In the genomic region with DNA sequence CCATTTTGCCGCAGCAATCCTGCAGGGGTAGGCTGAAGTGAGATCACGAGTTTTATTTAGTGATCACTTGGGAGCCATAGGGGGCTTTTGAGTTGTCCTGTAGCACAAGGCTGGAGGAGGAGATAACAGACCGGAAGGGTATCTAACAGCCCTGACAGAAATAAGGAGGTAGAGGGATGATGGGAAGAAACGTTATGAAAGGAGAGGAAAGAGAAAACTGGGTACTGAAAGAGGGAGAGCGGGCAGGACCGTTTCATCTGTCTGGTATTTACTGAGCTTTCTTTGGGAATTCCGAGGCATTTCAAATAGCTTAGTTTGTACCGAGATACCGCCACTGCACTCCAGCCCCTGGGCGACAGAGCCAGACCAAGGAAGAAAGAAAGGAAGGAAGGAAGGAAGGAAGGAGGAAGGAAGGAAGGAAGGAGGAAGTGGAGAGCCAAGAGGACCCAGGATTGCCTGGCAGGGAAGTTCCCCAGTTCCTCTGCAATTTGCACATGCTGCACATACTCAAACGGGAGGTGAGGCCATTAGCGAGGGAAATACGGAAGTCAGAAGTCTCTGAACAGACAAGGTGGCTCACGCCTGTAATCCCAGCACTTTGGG, we compare ENCODE assay signal across 9 cellular contexts. TPM values are rescaled to one million over a fixed set of nuclear protein-coding genes. Genes with fewer than 3 reads are reported as not detected.
DNase-seq lines count a peak whose midpoint lies in the region; ATAC-seq, FAIRE-seq and TF ChIP-seq lines count a peak whose summit lies in the region.
"Had no signal": no experiment of that assay in that cellular context is flagged by ENCODE, and none has a peak within 500 bp of the region (broad histone marks: within the 10 kb centered on the region; RNA-seq: fewer than 3 reads in every experiment).

No MANE protein-coding gene starts in this region.

- CTCF ChIA-PET in A549 (lab: Yijun Ruan, JAX): interaction anchor here (0.6 to 2.0 kb wide), 13 partner anchors 9 to 159 kb away, joined by 3 to 7 read pairs (median 4); no protein-coding TSS in a partner anchor

- TF ChIP-seq CTCF in A549 (IDR thresholded peaks at IDR 0.05): no peak
- no peak for TF ChIP-seq CTCF in GM13977 (IDR thresholded peaks at IDR 0.05; ENCODE audit: extremely low read depth, insufficient read depth, missing control alignments)
- TF ChIP-seq CTCF in VCaP (conservative IDR thresholded peaks at IDR 0.05): no peak

- no peaks in the 10 kb centered on the region for H3K27me3 ChIP-seq in right cardiac atrium (ENCODE audit: control insufficient read depth, insufficient read depth)
- H3K27me3 ChIP-seq in stomach smooth muscle (ENCODE audit: control insufficient read depth in 1 of 2, insufficient read depth in 2 of 2, low read length in 2 of 2): no peaks in the 10 kb centered on the region

- peak overlapping the region; percentile 51 to 85 for H3K9ac ChIP-seq in stomach smooth muscle (ENCODE audit: low read length in 2 of 2)

- H3K4me3 ChIP-seq in A549 (peak overlapping the region; percentile 64), right cardiac atrium (ENCODE audit: low read length) (peak overlapping the region; percentile 61), stomach smooth muscle (ENCODE audit: low read length in 2 of 2) (peak overlapping the region; percentile 61 to 93)

- DNase-seq in A549 (ENCODE audit: low read depth in 1 of 2, low spot score in 1 of 2): peak in 1 of 2 experiments; percentile 31
- peak; percentile 28 for DNase-seq in GM13977 (ENCODE audit: low spot score)
- no peak for DNase-seq in right cardiac atrium
- no peak for DNase-seq in NCI-H2171 (lab: John Stamatoyannopoulos, UW)

- H3K4me1 ChIP-seq in A549 (peaks cover 5% of the 10 kb centered on the region; the same call in 1 of the 3 replicates), right cardiac atrium (ENCODE audit: control insufficient read depth, insufficient read depth, low read length) (peaks cover 2% of the 10 kb centered on the region), stomach smooth muscle (ENCODE audit: control insufficient read depth, insufficient read depth, low read length) (peaks cover 8% of the 10 kb centered on the region)

- no peak for FAIRE-seq in A549 (lab: Jason Lieb, UNC)

- H3K36me3 ChIP-seq in stomach smooth muscle (ENCODE audit: control insufficient read depth in 2 of 2, insufficient read depth in 2 of 2, low read length in 2 of 2): peaks cover 8% of the 10 kb centered on the region in 2 donors

- no peak for TF ChIP-seq RAD21 in A549 (conservative IDR thresholded peaks at IDR 0.05 in 1 of 2, IDR thresholded peaks at IDR 0.05 in 1 of 2)

- 61% methylated on average over 13 of the region's 14 CpGs for WGBS in A549 (ENCODE audit: missing lambda C conversion rate)
- 38% methylated on average over 14 of the region's 14 CpGs for WGBS in right cardiac atrium

- POLR2A ChIA-PET in A549 (lab: Yijun Ruan, JAX): no interaction called here

- no peak for TF ChIP-seq EP300 in A549 (IDR thresholded peaks at IDR 0.05)

- peak overlapping the region; percentile 48 to 76; a peak in 4 of 6 replicates for H3K27ac ChIP-seq in A549
- peak overlapping the region; percentile 74 for H3K27ac ChIP-seq in VCaP
- peak overlapping the region; percentile 46 for H3K27ac ChIP-seq in right cardiac atrium (ENCODE audit: low read length)
- peak overlapping the region; percentile 66 for H3K27ac ChIP-seq in stomach smooth muscle (ENCODE audit: low read length)
- H3K27ac ChIP-seq: epithelial cell of prostate had no signal

- intact Hi-C loops in right cardiac atrium (cut with DNase I): loop anchor here in 1 of 4 donors (5.0 to 10.0 kb wide), 2 partner anchors 42 to 64 kb away; a partner anchor contains a TSS

- H3K9me3 ChIP-seq in A549: no peaks in the 10 kb centered on the region
- no peaks in the 10 kb centered on the region for H3K9me3 ChIP-seq in right cardiac atrium (ENCODE audit: control insufficient read depth, low read length)
- H3K9me3 ChIP-seq in stomach smooth muscle (ENCODE audit: control insufficient read depth in 2 of 2, low read length in 2 of 2): no peaks in the 10 kb centered on the region

- H3K4me2 ChIP-seq in A549: peak overlapping the region; percentile 83

- no peak for TF ChIP-seq POLR2A in A549 (IDR thresholded peaks at IDR 0.05; ENCODE audit: low read length)

- in situ Hi-C loops in GM13977 (cut with MboI; ENCODE audit: low pct_unique_long_range_greater_than_20kb, low sequenced_read_pairs, unreplicated experiment): no loop called here

- ATAC-seq in A549 (peak in 1 of 2 experiments; percentile 57; a peak in 1 of 6 replicates), right cardiac atrium (no peak), GM18909 (IDR thresholded peaks at IDR 0.05; ENCODE audit: poor library complexity, unreplicated experiment) (no peak), GM21381 (IDR thresholded peaks at IDR 0.05; ENCODE audit: unreplicated experiment) (no peak)

TF ChIP-seq in A549, 52 proteins besides CTCF, POLR2A, EP300 and RAD21 (continues in another document):
- TF ChIP-seq SMC3 (IDR thresholded peaks at IDR 0.05) (no peak), ZNF302 (CRISPR knock-in tag; IDR thresholded peaks at IDR 0.05) (no peak), POLR2AphosphoS2 (conservative IDR thresholded peaks at IDR 0.05; ENCODE audit: low read length) (no peak), FOXS1 (CRISPR knock-in tag; IDR thresholded peaks at IDR 0.05) (no peak), ZFP36 (IDR thresholded peaks at IDR 0.05; ENCODE audit: borderline replicate concordance, partially characterized antibody) (no peak), MAFK (IDR thresholded peaks at IDR 0.05; ENCODE audit: partially characterized antibody) (no peak), HOXB13 (CRISPR knock-in tag; IDR thresholded peaks at IDR 0.05; ENCODE audit: low read depth) (no peak)
- TF ChIP-seq, protein P1, sequence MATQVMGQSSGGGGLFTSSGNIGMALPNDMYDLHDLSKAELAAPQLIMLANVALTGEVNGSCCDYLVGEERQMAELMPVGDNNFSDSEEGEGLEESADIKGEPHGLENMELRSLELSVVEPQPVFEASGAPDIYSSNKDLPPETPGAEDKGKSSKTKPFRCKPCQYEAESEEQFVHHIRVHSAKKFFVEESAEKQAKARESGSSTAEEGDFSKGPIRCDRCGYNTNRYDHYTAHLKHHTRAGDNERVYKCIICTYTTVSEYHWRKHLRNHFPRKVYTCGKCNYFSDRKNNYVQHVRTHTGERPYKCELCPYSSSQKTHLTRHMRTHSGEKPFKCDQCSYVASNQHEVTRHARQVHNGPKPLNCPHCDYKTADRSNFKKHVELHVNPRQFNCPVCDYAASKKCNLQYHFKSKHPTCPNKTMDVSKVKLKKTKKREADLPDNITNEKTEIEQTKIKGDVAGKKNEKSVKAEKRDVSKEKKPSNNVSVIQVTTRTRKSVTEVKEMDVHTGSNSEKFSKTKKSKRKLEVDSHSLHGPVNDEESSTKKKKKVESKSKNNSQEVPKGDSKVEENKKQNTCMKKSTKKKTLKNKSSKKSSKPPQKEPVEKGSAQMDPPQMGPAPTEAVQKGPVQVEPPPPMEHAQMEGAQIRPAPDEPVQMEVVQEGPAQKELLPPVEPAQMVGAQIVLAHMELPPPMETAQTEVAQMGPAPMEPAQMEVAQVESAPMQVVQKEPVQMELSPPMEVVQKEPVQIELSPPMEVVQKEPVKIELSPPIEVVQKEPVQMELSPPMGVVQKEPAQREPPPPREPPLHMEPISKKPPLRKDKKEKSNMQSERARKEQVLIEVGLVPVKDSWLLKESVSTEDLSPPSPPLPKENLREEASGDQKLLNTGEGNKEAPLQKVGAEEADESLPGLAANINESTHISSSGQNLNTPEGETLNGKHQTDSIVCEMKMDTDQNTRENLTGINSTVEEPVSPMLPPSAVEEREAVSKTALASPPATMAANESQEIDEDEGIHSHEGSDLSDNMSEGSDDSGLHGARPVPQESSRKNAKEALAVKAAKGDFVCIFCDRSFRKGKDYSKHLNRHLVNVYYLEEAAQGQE (IDR thresholded peaks at IDR 0.05): no peak
- TF ChIP-seq, protein P2, sequence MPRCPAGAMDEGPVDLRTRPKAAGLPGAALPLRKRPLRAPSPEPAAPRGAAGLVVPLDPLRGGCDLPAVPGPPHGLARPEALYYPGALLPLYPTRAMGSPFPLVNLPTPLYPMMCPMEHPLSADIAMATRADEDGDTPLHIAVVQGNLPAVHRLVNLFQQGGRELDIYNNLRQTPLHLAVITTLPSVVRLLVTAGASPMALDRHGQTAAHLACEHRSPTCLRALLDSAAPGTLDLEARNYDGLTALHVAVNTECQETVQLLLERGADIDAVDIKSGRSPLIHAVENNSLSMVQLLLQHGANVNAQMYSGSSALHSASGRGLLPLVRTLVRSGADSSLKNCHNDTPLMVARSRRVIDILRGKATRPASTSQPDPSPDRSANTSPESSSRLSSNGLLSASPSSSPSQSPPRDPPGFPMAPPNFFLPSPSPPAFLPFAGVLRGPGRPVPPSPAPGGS (IDR thresholded peaks at IDR 0.05): no peak

RNA-seq across cellular contexts. Expression of a gene that starts 0.9 kb away (rescaled TPM):
- polyA plus RNA-seq in A549 (2011; rRNA removed) (14.8 and 16.1 TPM in 2 replicates), A549 (2017; fragmentation: RNase III; extraction: RNeasy Plus Mini Kit Qiagen cat#74134 plus additional on column Dnase treatment) (9.0 to 10.8 TPM (median 9.7 TPM) in 3 replicates), right cardiac atrium (15.5 TPM)
- 4.0 and 5.0 TPM in 2 replicates for polyA plus RNA-seq in A549 (2012; cell fraction: cytosol; rRNA removed)
- 4.9 and 5.1 TPM in 2 replicates for polyA plus RNA-seq in A549 (2012; cell fraction: nucleus; rRNA removed)
- 3.6 and 3.8 TPM in 2 replicates for polyA minus RNA-seq in A549 (2011; rRNA and poly(A)+ RNA removed)
- total RNA-seq in right cardiac atrium: 10 to 100 TPM; 16.8 to 22.1 (median 19.4) TPM

RNA-seq across cellular contexts. Expression of a gene that starts 43.7 kb away (rescaled TPM):
- polyA plus RNA-seq in A549 (2011; rRNA removed) (18.0 and 18.9 TPM in 2 replicates), A549 (2017; fragmentation: RNase III; extraction: RNeasy Plus Mini Kit Qiagen cat#74134 plus additional on column Dnase treatment) (9.7 to 11.5 TPM (median 10.9 TPM) in 3 replicates), right cardiac atrium (31.9 TPM)
- polyA plus RNA-seq in A549 (2012; cell fraction: cytosol; rRNA removed): 7.9 and 9.7 TPM in 2 replicates
- polyA plus RNA-seq in A549 (2012; cell fraction: nucleus; rRNA removed): 8.1 and 9.5 TPM in 2 replicates
- 10.6 and 12.6 TPM in 2 replicates for polyA minus RNA-seq in A549 (2011; rRNA and poly(A)+ RNA removed)
- 10 to 100 TPM; 20.1 to 26.2 (median 21.7) TPM for total RNA-seq in right cardiac atrium

RNA-seq across cellular contexts. Expression of a gene that starts 44.2 kb away (rescaled TPM):
- polyA plus RNA-seq in A549 (2011; rRNA removed) (not detected in 2 replicates), A549 (2017; fragmentation: RNase III; extraction: RNeasy Plus Mini Kit Qiagen cat#74134 plus additional on column Dnase treatment) (not detected in 3 replicates), right cardiac atrium (not detected)
- polyA plus RNA-seq in A549 (2012; cell fraction: cytosol; rRNA removed): not detected in 2 replicates
- polyA plus RNA-seq in A549 (2012; cell fraction: nucleus; rRNA removed): not detected in 2 replicates
- not detected in 2 replicates for polyA minus RNA-seq in A549 (2011; rRNA and poly(A)+ RNA removed)
- not detected for total RNA-seq in right cardiac atrium
